19 cellular contexts compared by ENCODE assay signal in the genomic region with DNA sequence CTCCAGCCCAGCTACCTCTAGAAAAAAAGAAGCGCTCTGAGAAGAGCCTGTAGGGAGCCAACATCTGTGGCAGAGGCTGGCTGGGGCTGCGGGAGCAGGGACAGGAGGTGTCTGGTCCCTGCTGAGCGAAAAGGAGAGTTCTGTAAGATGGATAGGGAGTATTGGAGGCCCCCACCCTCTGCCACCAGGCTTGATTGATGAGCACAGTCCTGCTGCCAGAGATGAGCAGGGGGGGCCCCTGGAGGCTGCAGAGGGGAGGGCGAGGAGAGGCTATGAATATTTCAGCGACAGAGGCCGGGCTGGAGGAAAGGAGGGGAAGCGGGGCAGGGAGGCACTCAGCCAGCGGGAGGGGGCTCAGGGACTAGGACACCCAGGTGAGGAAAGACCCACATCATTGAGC.
DNase-seq lines count a peak whose midpoint lies in the region; ATAC-seq and TF ChIP-seq lines count a peak whose summit lies in the region.
"Had no signal": no experiment of that assay in that cellular context is flagged by ENCODE, and none has a peak within 500 bp of the region (broad histone marks: within the 10 kb centered on the region; RNA-seq: fewer than 3 reads in every experiment).

No MANE protein-coding gene starts in this region.

- peak; percentile 23 for ATAC-seq in stimulated activated effector memory CD8-positive, alpha-beta T cell treated with anti-CD3 and anti-CD28 coated beads, Interleukin-12 subunit alpha, Interleukin-12 subunit beta, amount 100 ng/mL, for 72 hours
- no peak for ATAC-seq in GM18867 (IDR thresholded peaks at IDR 0.05; ENCODE audit: unreplicated experiment)

- no peak overlapping the region for H3K4me3 ChIP-seq in choroid plexus epithelial cell (ENCODE audit: low read depth, low read length)
- H3K4me3 ChIP-seq: BLaER1 treated with 17β-estradiol and CSF1 and Interleukin-3, amounts not matched to agents 10 nM and 100 nM; smooth muscle cell; stomach; upper lobe of left lung had no signal

- DNase-seq in NCI-H2227 (lab: John Stamatoyannopoulos, UW; ENCODE audit: unreplicated experiment) (peak; percentile 26), NCI-H2227 treated with DMSO at 0.1 percent for 48 hours (lab: John Stamatoyannopoulos, UW) (no peak), NAMALWA (ENCODE audit: low spot score) (peak; percentile 42), choroid plexus epithelial cell (ENCODE audit: low read depth) (no peak), cortex of kidney (lab: John Stamatoyannopoulos, UW) (no peak), HUDEP-2 (lab: John Stamatoyannopoulos, UW; ENCODE audit: unreplicated experiment in 76 of 76) (no peak)
- DNase-seq in stimulated activated effector memory CD8-positive, alpha-beta T cell treated with anti-CD3 and anti-CD28 coated beads, Interleukin-12 subunit alpha, Interleukin-12 subunit beta, amount 100 ng/mL, for 72 hours (ENCODE audit: low spot score in 2 of 2) = no peak
- DNase-seq: activated CD4-positive, CD25-positive, alpha-beta regulatory T cell treated with anti-CD3 and anti-CD28 coated beads, Interleukin-2, amount 50 U/mL, for 72 hours; Calu3; NCI-H1436; NCI-H2171; stimulated activated CD4-positive, alpha-beta T cell treated with anti-CD3 and anti-CD28 coated beads, Interleukin-2, amount 100 ng/mL, for 48 hours; stomach; T1000; upper lobe of left lung had no signal

- no peaks in the 10 kb centered on the region for H3K4me1 Mint-ChIP-seq in stimulated activated effector memory CD8-positive, alpha-beta T cell treated with anti-CD3 and anti-CD28 coated beads, Interleukin-12 subunit alpha, Interleukin-12 subunit beta, amount 100 ng/mL, for 72 hours

- TF ChIP-seq CTCF in choroid plexus epithelial cell (conservative IDR thresholded peaks at IDR 0.05; ENCODE audit: low read depth, low read length) = peak; percentile 22

- no peaks in the 10 kb centered on the region for H3K36me3 Mint-ChIP-seq in stimulated activated effector memory CD8-positive, alpha-beta T cell treated with anti-CD3 and anti-CD28 coated beads, Interleukin-12 subunit alpha, Interleukin-12 subunit beta, amount 100 ng/mL, for 72 hours
- H3K36me3 Mint-ChIP-seq: activated naive CD8-positive, alpha-beta T cell had no signal

- no peak overlapping the region for H3K4me3 Mint-ChIP-seq in stimulated activated effector memory CD8-positive, alpha-beta T cell treated with anti-CD3 and anti-CD28 coated beads, Interleukin-12 subunit alpha, Interleukin-12 subunit beta, amount 100 ng/mL, for 72 hours

- no peak overlapping the region for H3K27ac Mint-ChIP-seq in stimulated activated effector memory CD8-positive, alpha-beta T cell treated with anti-CD3 and anti-CD28 coated beads, Interleukin-12 subunit alpha, Interleukin-12 subunit beta, amount 100 ng/mL, for 72 hours
- H3K27ac Mint-ChIP-seq: activated naive CD8-positive, alpha-beta T cell had no signal

- H3K9me3 Mint-ChIP-seq in stimulated activated effector memory CD8-positive, alpha-beta T cell treated with anti-CD3 and anti-CD28 coated beads, Interleukin-12 subunit alpha, Interleukin-12 subunit beta, amount 100 ng/mL, for 72 hours = no peaks in the 10 kb centered on the region

Comparison
In these comparisons a context has a peak if more than half of its experiments do, and no peak if none do; other contexts are left out.
1. DNase-seq: peak in NCI-H2227 (single experiment) and NAMALWA (single experiment); none in NCI-H2227 treated with DMSO at 0.1 percent for 48 hours (single experiment), choroid plexus epithelial cell (single experiment), stimulated activated effector memory CD8-positive, alpha-beta T cell treated with anti-CD3 and anti-CD28 coated beads, Interleukin-12 subunit alpha, Interleukin-12 subunit beta, amount 100 ng/mL, for 72 hours (0 of 2), cortex of kidney (single experiment) and HUDEP-2 (0 of 76).